1 cellular context compared by ENCODE assay signal in the genomic region with DNA sequence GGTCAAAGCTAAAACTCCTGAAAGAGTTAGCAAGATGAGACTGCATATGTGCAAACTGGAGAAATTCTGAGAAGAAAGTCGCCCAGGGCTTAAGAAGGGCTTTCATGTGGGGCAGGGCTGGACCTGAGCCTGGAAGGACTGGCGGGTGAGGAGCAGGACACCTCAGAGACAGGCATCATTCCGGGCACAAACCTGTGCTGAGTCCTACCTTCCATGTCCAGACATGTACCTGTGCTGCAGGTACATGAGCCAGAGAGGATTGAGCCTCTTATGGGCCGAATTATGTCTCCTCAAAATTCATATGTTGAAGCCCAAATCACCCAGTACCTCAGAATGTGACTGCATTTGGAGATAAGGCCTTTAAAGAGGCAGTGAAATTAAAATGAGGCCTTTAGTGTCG.
TF ChIP-seq lines count a peak whose summit lies in the region.

No MANE protein-coding gene starts in this region.

TF ChIP-seq in A549, 52 proteins besides CTCF, POLR2A, EP300 and RAD21 (continued from another document):
- TF ChIP-seq, protein P1, sequence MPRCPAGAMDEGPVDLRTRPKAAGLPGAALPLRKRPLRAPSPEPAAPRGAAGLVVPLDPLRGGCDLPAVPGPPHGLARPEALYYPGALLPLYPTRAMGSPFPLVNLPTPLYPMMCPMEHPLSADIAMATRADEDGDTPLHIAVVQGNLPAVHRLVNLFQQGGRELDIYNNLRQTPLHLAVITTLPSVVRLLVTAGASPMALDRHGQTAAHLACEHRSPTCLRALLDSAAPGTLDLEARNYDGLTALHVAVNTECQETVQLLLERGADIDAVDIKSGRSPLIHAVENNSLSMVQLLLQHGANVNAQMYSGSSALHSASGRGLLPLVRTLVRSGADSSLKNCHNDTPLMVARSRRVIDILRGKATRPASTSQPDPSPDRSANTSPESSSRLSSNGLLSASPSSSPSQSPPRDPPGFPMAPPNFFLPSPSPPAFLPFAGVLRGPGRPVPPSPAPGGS (IDR thresholded peaks at IDR 0.05), result no peak
